ENCODE assay signal across 8 cellular contexts in genomic region chr17:50956750-50957523, GRCh38.
DNase-seq lines count a peak whose midpoint lies in the region; ATAC-seq, FAIRE-seq and TF ChIP-seq lines count a peak whose summit lies in the region.

No MANE protein-coding gene starts in this region.

- ATAC-seq in HG03103 (IDR thresholded peaks at IDR 0.05; ENCODE audit: low read depth, unreplicated experiment) = peak; percentile 75

- no peaks in the 10 kb centered on the region for H3K27me3 Mint-ChIP-seq in activated CD4-positive, alpha-beta T cell treated with anti-CD3 and anti-CD28 coated beads, Interleukin-2, amount 10 ng/mL, durations not matched to agents 7 days and 5 days

- peak overlapping the region in 1 of 2 donors; percentile 36 for H3K27ac ChIP-seq in coronary artery

- TF ChIP-seq CTCF in D721Med (IDR thresholded peaks at IDR 0.05; ENCODE audit: insufficient read depth, missing control alignments) (peak; percentile 94), coronary artery (IDR thresholded peaks at IDR 0.05) (peak; percentile 64)

- peaks cover 18% of the 10 kb centered on the region for H3K4me1 Mint-ChIP-seq in activated CD4-positive, alpha-beta T cell treated with anti-CD3 and anti-CD28 coated beads, Interleukin-2, amount 10 ng/mL, durations not matched to agents 7 days and 5 days

- no peaks in the 10 kb centered on the region for H3K36me3 Mint-ChIP-seq in activated CD4-positive, alpha-beta T cell treated with anti-CD3 and anti-CD28 coated beads, Interleukin-2, amount 10 ng/mL, durations not matched to agents 7 days and 5 days (ENCODE audit: low read depth)

- FAIRE-seq in D721Med (lab: Jason Lieb, UNC) = no peak

- no peak overlapping the region for H3K27ac Mint-ChIP-seq in activated CD4-positive, alpha-beta T cell treated with anti-CD3 and anti-CD28 coated beads, Interleukin-2, amount 10 ng/mL, durations not matched to agents 7 days and 5 days

- CTCF ChIA-PET in activated CD4-positive, alpha-beta T cell treated with anti-CD3 and anti-CD28 coated beads, Interleukin-2, amount 10 ng/mL, durations not matched to agents 7 days and 5 days (lab: Charles Lee) = interaction anchor here (0.6 to 5.0 kb wide), 13 partner anchors 9 to 174 kb away, joined by 3 to 31 read pairs (median 3); partner anchors contain the start of genes TOB1 and WFIKKN2

- no peak overlapping the region for H3K4me3 Mint-ChIP-seq in activated CD4-positive, alpha-beta T cell treated with anti-CD3 and anti-CD28 coated beads, Interleukin-2, amount 10 ng/mL, durations not matched to agents 7 days and 5 days

- H3K4me3 ChIP-seq in coronary artery = no peak overlapping the region

- POLR2A ChIA-PET in activated CD4-positive, alpha-beta T cell treated with anti-CD3 and anti-CD28 coated beads, Interleukin-2, amount 10 ng/mL, durations not matched to agents 7 days and 5 days (lab: Charles Lee) = interaction anchor here (0.6 to 1.0 kb wide), 2 partner anchors 51 to 90 kb away, joined by 3 read pairs; no protein-coding TSS in a partner anchor

- DNase-seq in D721Med (ENCODE audit: insufficient read length, low spot score) (peak; percentile 45), NCI-H510A (lab: John Stamatoyannopoulos, UW) (peak; percentile 60), coronary artery (ENCODE audit: low spot score) (no peak), medulla oblongata (ENCODE audit: extremely low spot score) (peak; percentile 68), middle frontal gyrus (ENCODE audit: extremely low spot score, low spot score) (no peak)
- peak; percentile 78 for DNase-seq in activated CD4-positive, alpha-beta T cell treated with anti-CD3 and anti-CD28 coated beads, Interleukin-2, amount 10 ng/mL, durations not matched to agents 7 days and 5 days
- peak; percentile 39 to 44 for DNase-seq in stimulated activated CD8-positive, alpha-beta memory T cell treated with anti-CD3 and anti-CD28 coated beads, Interleukin-4, amount 100 ng/mL, for 1 hour (ENCODE audit: low read depth in 2 of 2, low spot score in 1 of 2)

- no peaks in the 10 kb centered on the region for H3K9me3 Mint-ChIP-seq in activated CD4-positive, alpha-beta T cell treated with anti-CD3 and anti-CD28 coated beads, Interleukin-2, amount 10 ng/mL, durations not matched to agents 7 days and 5 days

Comparison
In these comparisons a context has a peak if more than half of its experiments do, and no peak if none do; other contexts are left out.
1. DNase-seq: peak in D721Med (single experiment), NCI-H510A (single experiment), activated CD4-positive, alpha-beta T cell treated with anti-CD3 and anti-CD28 coated beads, Interleukin-2, amount 10 ng/mL, durations not matched to agents 7 days and 5 days (single experiment), medulla oblongata (single experiment) and stimulated activated CD8-positive, alpha-beta memory T cell treated with anti-CD3 and anti-CD28 coated beads, Interleukin-4, amount 100 ng/mL, for 1 hour (2 of 2); none in coronary artery (single experiment) and middle frontal gyrus (single experiment).